In genomic region chr1:32701421-32701911, GRCh38 we compare ENCODE assay signal across 10 cellular contexts. TPM values are rescaled to one million over a fixed set of nuclear protein-coding genes. Genes with fewer than 3 reads are reported as not detected.
A peak's percentile ranks its signal among the peaks of the same experiment; 100 is the strongest.
DNase-seq lines count a peak whose midpoint lies in the region; ATAC-seq, FAIRE-seq and TF ChIP-seq lines count a peak whose summit lies in the region.
"Had no signal": no experiment of that assay in that cellular context is flagged by ENCODE, and none has a peak within 500 bp of the region (broad histone marks: within the 10 kb centered on the region; RNA-seq: fewer than 3 reads in every experiment).

No MANE protein-coding gene starts in this region.

- peak overlapping the region; percentile 93 for H3K4me2 ChIP-seq in IMR-90 (ENCODE audit: low read depth, low read length)

- H2AK5ac ChIP-seq in IMR-90 (ENCODE audit: low read depth, low read length): peak overlapping the region; percentile 96

- H3K27me3 ChIP-seq in IMR-90 (ENCODE audit: control insufficient read depth, insufficient read depth, low read length) (no peaks in the 10 kb centered on the region), small intestine (ENCODE audit: control insufficient read depth in 2 of 2, insufficient read depth in 2 of 2, low read length in 2 of 2) (peaks cover 0 to 7% of the 10 kb centered on the region in 2 donors)

- POLR2A ChIA-PET in IMR-90 (lab: Charles Lee; ENCODE audit: unreplicated experiment): interaction anchor here (0.6 kb wide), 1 partner anchor 52 kb away, joined by 4 read pairs; no protein-coding TSS in a partner anchor

- peaks cover 22 to 34% of the 10 kb centered on the region in 2 experiments for H3K79me1 ChIP-seq in IMR-90 (ENCODE audit: low read depth in 1 of 2, low read length in 2 of 2)

- H3K23ac ChIP-seq in IMR-90 (ENCODE audit: low read depth, low read length): peak overlapping the region; percentile 98

- peaks cover 2% of the 10 kb centered on the region; the same call in 1 of the 2 replicates for H3K36me3 ChIP-seq in IMR-90 (ENCODE audit: control insufficient read depth, insufficient read depth, low read length)
- H3K36me3 ChIP-seq in small intestine (ENCODE audit: control insufficient read depth in 2 of 2, insufficient read depth in 2 of 2, low read length in 2 of 2): no peaks in the 10 kb centered on the region

- peak overlapping the region; percentile 71 to 86 for H4K8ac ChIP-seq in IMR-90 (ENCODE audit: low read depth in 2 of 2, low read length in 2 of 2)

- H3K14ac ChIP-seq in IMR-90 (replicated peaks; ENCODE audit: low read depth, low read length): peak overlapping the region; percentile 98

- CTCF ChIA-PET in IMR-90 (lab: Yijun Ruan, JAX) (no interaction called here), Calu3 (lab: Charles Lee) (interaction anchor here (0.6 to 1.1 kb wide), 3 partner anchors 11 to 181 kb away, joined by 4 read pairs; no protein-coding TSS in a partner anchor)

- peak overlapping the region; percentile 86 for H2BK20ac ChIP-seq in IMR-90 (ENCODE audit: low read depth, low read length)

- H2BK15ac ChIP-seq in IMR-90 (ENCODE audit: low read depth, low read length): peak overlapping the region; percentile 54; the same call in 2 of the 3 replicates

- 86% methylated on average over 1 of the region's 6 CpGs; no CpG with 5 or more reads in 1 of the 2 experiments for WGBS in IMR-90 (ENCODE audit: extremely low coverage in 2 of 2, insufficient read length in 1 of 2), 2 experiments
- 16 to 47% (median 26%) methylated on average over 6 of the region's 6 CpGs for WGBS in small intestine, 3 donors

- no peak overlapping the region for H3K4me3 Mint-ChIP-seq in Calu3 (ENCODE audit: low read depth, unreplicated experiment)

- H3K4me3 ChIP-seq in IMR-90 (ENCODE audit: insufficient read depth, low read depth, low read length) (peak overlapping the region; percentile 77), small intestine (ENCODE audit: low read depth in 1 of 2, low read length in 2 of 2) (no peak overlapping the region)

- H3K4me1 Mint-ChIP-seq in Calu3 (ENCODE audit: low read depth, unreplicated experiment): peaks cover 11% of the 10 kb centered on the region

- 0 out of 2 replicates have a peak, but pooled peaks cover 9% of the 10 kb centered on the region for H3K9me1 ChIP-seq in IMR-90 (ENCODE audit: insufficient read depth, low read length)

- peak overlapping the region; percentile 86 for H3K18ac ChIP-seq in IMR-90 (ENCODE audit: low read depth, low read length)

- peaks cover 15% of the 10 kb centered on the region for H3K4me1 ChIP-seq in IMR-90 (ENCODE audit: control insufficient read depth, insufficient read depth, low read length)
- peaks cover 3 to 9% of the 10 kb centered on the region in 2 donors for H3K4me1 ChIP-seq in small intestine (ENCODE audit: control insufficient read depth in 2 of 2, insufficient read depth in 1 of 2, low read depth in 1 of 2, low read length in 1 of 2)

- H2BK5ac ChIP-seq in IMR-90 (ENCODE audit: low read depth, low read length, poor library complexity, severe bottlenecking): peak overlapping the region; percentile 100

- dilution Hi-C loops in IMR-90 (cut with HindIII; ENCODE audit: low sequenced_read_pairs, unreplicated experiment): no loop called here

- no peak for TF ChIP-seq CTCF in IMR-90 (conservative IDR thresholded peaks at IDR 0.05; ENCODE audit: low read depth, low read length)
- TF ChIP-seq CTCF in Calu3 (IDR thresholded peaks at IDR 0.05; ENCODE audit: unreplicated experiment): no peak

- H2AFZ ChIP-seq in IMR-90 (replicated peaks; ENCODE audit: low read length, poor library complexity): peak overlapping the region; percentile 60

- no peaks in the 10 kb centered on the region; the same call in 1 of the 2 replicates for H4K20me1 ChIP-seq in IMR-90 (ENCODE audit: insufficient read depth, low read length)

- ATAC-seq in IMR-90 (ENCODE audit: low read depth) (no peak), left colon (peak; percentile 72), GM21381 (IDR thresholded peaks at IDR 0.05; ENCODE audit: unreplicated experiment) (no peak), GM21619 (IDR thresholded peaks at IDR 0.05; ENCODE audit: unreplicated experiment) (no peak)

- H3K9me3 Mint-ChIP-seq in Calu3 (ENCODE audit: low read depth, unreplicated experiment): no peaks in the 10 kb centered on the region
- H3K9me3 Mint-ChIP-seq: activated CD4-positive, alpha-beta T cell treated with anti-CD3 and anti-CD28 coated beads, Interleukin-2, amount 10 ng/mL, durations not matched to agents 7 days and 5 days had no signal

- H3K27ac ChIP-seq in IMR-90 (ENCODE audit: insufficient read depth, low read length) (peak overlapping the region; percentile 90), caudate nucleus (ENCODE audit: low read depth, low read length) (peak overlapping the region; percentile 40), small intestine (ENCODE audit: low read depth in 1 of 2, low read length in 1 of 2) (peak overlapping the region; percentile 1 to 52)

- BruUV-seq in IMR-90 (replicated peaks; lab: Mats Ljungman, UMichigan): no TSS peak
- BruUV-seq in Calu3 (replicated peaks; lab: Mats Ljungman, UMichigan): no TSS peak

- peak overlapping the region; percentile 100 for H3K4ac ChIP-seq in IMR-90 (ENCODE audit: low read depth, low read length)

- peak overlapping the region; percentile 93 for H3K56ac ChIP-seq in IMR-90 (ENCODE audit: extremely low read depth, insufficient read depth, low read length)

- FAIRE-seq in small intestine (lab: Jason Lieb, UNC): no peak
- FAIRE-seq: endometrium had no signal

- H3K27ac Mint-ChIP-seq in Calu3 (ENCODE audit: unreplicated experiment): no peak overlapping the region
- H3K27ac Mint-ChIP-seq: activated CD4-positive, alpha-beta T cell treated with anti-CD3 and anti-CD28 coated beads, Interleukin-2, amount 10 ng/mL, durations not matched to agents 7 days and 5 days had no signal

- peak; percentile 44; the same call in 1 of the 2 replicates for TF ChIP-seq POLR2A in IMR-90 (IDR thresholded peaks at IDR 0.05; ENCODE audit: low read depth, low read length)

- H4K91ac ChIP-seq in IMR-90 (ENCODE audit: insufficient read depth, low read depth, low read length): peak overlapping the region; percentile 99

- no peak for TF ChIP-seq RAD21 in IMR-90 (IDR thresholded peaks at IDR 0.05; ENCODE audit: low read length)

- no peaks in the 10 kb centered on the region for H3K27me3 Mint-ChIP-seq in Calu3 (ENCODE audit: unreplicated experiment)

- H3K36me3 Mint-ChIP-seq in Calu3 (ENCODE audit: insufficient read depth, unreplicated experiment): peaks cover 12% of the 10 kb centered on the region

- no peak for DNase-seq in IMR-90
- peak in 1 of 61 donors; percentile 5 for DNase-seq in caudate nucleus (lab: John Stamatoyannopoulos, UW)
- DNase-seq in left colon: peak; percentile 57 to 79
- peak; percentile 79 for DNase-seq in small intestine
- no peak for DNase-seq in Calu3
- DNase-seq in germinal center (ENCODE audit: low spot score): no peak
- DNase-seq: activated CD4-positive, alpha-beta T cell treated with anti-CD3 and anti-CD28 coated beads, Interleukin-2, amount 10 ng/mL, durations not matched to agents 7 days and 5 days had no signal

- H2BK120ac ChIP-seq in IMR-90 (ENCODE audit: low read depth, low read length): peak overlapping the region; percentile 97

- peak overlapping the region; percentile 89 for H4K5ac ChIP-seq in IMR-90 (ENCODE audit: low read depth, low read length)

- H3K9ac ChIP-seq in IMR-90 (ENCODE audit: low read depth, low read length): peak overlapping the region; percentile 95

- intact Hi-C loops in IMR-90 (cut with micrococcal nuclease): loop anchor here (10.0 kb wide), 1 partner anchor 393 kb away; no protein-coding TSS in a partner anchor
- intact Hi-C loops in left colon (cut with DNase I, micrococcal nuclease): no loop called here
- intact Hi-C loops in Calu3 (cut with micrococcal nuclease; ENCODE audit: unreplicated experiment): no loop called here

- H2AK9ac ChIP-seq in IMR-90 (replicated peaks; ENCODE audit: low read depth, low read length, poor library complexity): peak overlapping the region; percentile 94

- H3K9me3 ChIP-seq in IMR-90 (ENCODE audit: control insufficient read depth, insufficient read depth, low read length) (peaks cover 3% of the 10 kb centered on the region; the same call in 1 of the 2 replicates), small intestine (ENCODE audit: control insufficient read depth, low read depth) (no peaks in the 10 kb centered on the region)

- in situ Hi-C loops in IMR-90 (cut with MboI; ENCODE audit: low sequenced_read_pairs): no loop called here

TF ChIP-seq in IMR-90, 13 proteins besides CTCF, POLR2A, EP300 and RAD21:
- peak; percentile 48; the same call in 1 of the 2 replicates for TF ChIP-seq MXI1 (IDR thresholded peaks at IDR 0.05; ENCODE audit: borderline replicate concordance, low read depth, low read length)
- no peak for TF ChIP-seq NFE2L2 (IDR thresholded peaks at IDR 0.05; ENCODE audit: low read depth, low read length)

RNA-seq across cellular contexts. Expression of gene SYNC, which starts 1.1 kb away (rescaled TPM):
- 103 and 139 TPM in 2 replicates for total RNA-seq in IMR-90 (2012; rRNA removed)
- polyA plus RNA-seq in IMR-90 (2012; rRNA removed): 41.3 and 48.9 TPM in 2 replicates
- polyA plus RNA-seq in IMR-90 (2012; cell fraction: cytosol; rRNA removed): 24.0 and 32.6 TPM in 2 replicates
- 15.3 and 50.5 TPM in 2 replicates for polyA plus RNA-seq in IMR-90 (2012; cell fraction: nucleus; rRNA removed; ENCODE audit: low replicate concordance)
- total RNA-seq in left colon: 10 to 100 TPM; 16.4 to 20.3 TPM
- polyA plus RNA-seq in small intestine: 1 to 10 TPM; 1.1 to 4.7 (median 3.5) TPM
- total RNA-seq in Calu3 (2022): 0.19 and 0.51 TPM in 2 replicates
- total RNA-seq: activated CD4-positive, alpha-beta T cell treated with anti-CD3 and anti-CD28 coated beads, Interleukin-2, amount 10 ng/mL, durations not matched to agents 7 days and 5 days had no signal

RNA-seq across cellular contexts. Expression of gene RBBP4, which starts 50.5 kb away (rescaled TPM):
- total RNA-seq in IMR-90 (2012; rRNA removed) (138 and 161 TPM in 2 replicates), left colon (100 to 1,000 TPM; 128 to 129 TPM), Calu3 (2022) (232 and 242 TPM in 2 replicates)
- polyA plus RNA-seq in IMR-90 (2012; rRNA removed) (71.0 and 82.9 TPM in 2 replicates), small intestine (10 to 100 TPM; 38.7 to 74.9 (median 45.1) TPM)
- 30.3 and 58.3 TPM in 2 replicates for polyA plus RNA-seq in IMR-90 (2012; cell fraction: cytosol; rRNA removed)
- 34.6 and 96.3 TPM in 2 replicates for polyA plus RNA-seq in IMR-90 (2012; cell fraction: nucleus; rRNA removed; ENCODE audit: low replicate concordance)

RNA-seq across cellular contexts. Expression of gene ZBTB8OS, which starts 51.1 kb away (rescaled TPM):
- total RNA-seq in IMR-90 (2012; rRNA removed): 31.0 and 59.2 TPM in 2 replicates
- polyA plus RNA-seq in IMR-90 (2012; rRNA removed): 43.5 and 52.6 TPM in 2 replicates
- 13.7 and 23.7 TPM in 2 replicates for polyA plus RNA-seq in IMR-90 (2012; cell fraction: cytosol; rRNA removed)
- 4.7 and 28.5 TPM in 2 replicates for polyA plus RNA-seq in IMR-90 (2012; cell fraction: nucleus; rRNA removed; ENCODE audit: low replicate concordance)
- 10 to 100 TPM; 44.0 to 44.1 TPM for total RNA-seq in left colon
- polyA plus RNA-seq in small intestine: 10 to 100 TPM; 55.7 to 98.4 (median 90.8) TPM
- total RNA-seq in Calu3 (2022): 48.3 and 51.6 TPM in 2 replicates

Comparison
In these comparisons a context has a peak if more than half of its experiments do, and no peak if none do; other contexts are left out.
1. DNase-seq: peak in left colon (2 of 2) and small intestine (single experiment); none in IMR-90 (single experiment), Calu3 (single experiment) and germinal center (single experiment).
2. H3K27ac ChIP-seq: peak in every context shown above with its lines; median percentile 90 in IMR-90; 40 in caudate nucleus; 26 in small intestine.
3. RNA of gene SYNC, which starts 1.1 kb away (total RNA-seq): 103 to 139 TPM in IMR-90 and 16.4 to 20.3 TPM in left colon; 0.19 to 0.51 TPM in Calu3; every median in the first group is over 10 times any median in the second.